ENCODE assay signal across 24 cellular contexts in genomic region chr10:70472799-70473452, GRCh38. TPM values are rescaled to one million over a fixed set of nuclear protein-coding genes. Genes with fewer than 3 reads are reported as not detected.
A peak's percentile ranks its signal among the peaks of the same experiment; 100 is the strongest.
DNase-seq lines count a peak whose midpoint lies in the region; ATAC-seq, FAIRE-seq and TF ChIP-seq lines count a peak whose summit lies in the region.
"Had no signal": no experiment of that assay in that cellular context is flagged by ENCODE, and none has a peak within 500 bp of the region (broad histone marks: within the 10 kb centered on the region; RNA-seq: fewer than 3 reads in every experiment).

No MANE protein-coding gene starts in this region.

- H3K4me2 ChIP-seq in HepG2 (ENCODE audit: low read depth, low read length) (no peak overlapping the region), Karpas-422 (ENCODE audit: low read depth, low read length, poor library complexity, severe bottlenecking) (no peak overlapping the region)

- intact Hi-C loops in HepG2 (cut with micrococcal nuclease; ENCODE audit: unreplicated experiment) (no loop called here), right lobe of liver (cut with DNase I) (no loop called here)
- intact Hi-C loops in activated T-helper 1 cell treated with anti-CD3 and anti-CD28 coated beads, Interleukin-12 subunit alpha, Interleukin-12 subunit beta, Interleukin-2, Interleukin-4 antibody, amounts not matched to agents 30 ng/mL and 10 ng/mL and 1 ng/mL, durations not matched to agents 14 hours and 24 hours and 36 hours (cut with micrococcal nuclease) = no loop called here

- H3K27me3 Mint-ChIP-seq in glutamatergic neuron (ENCODE audit: unreplicated experiment) = peaks cover 16% of the 10 kb centered on the region
- peaks cover 47% of the 10 kb centered on the region for H3K27me3 Mint-ChIP-seq in activated T-helper 1 cell treated with anti-CD3 and anti-CD28 coated beads, Interleukin-12 subunit alpha, Interleukin-12 subunit beta, Interleukin-2, Interleukin-4 antibody, amounts not matched to agents 30 ng/mL and 10 ng/mL and 1 ng/mL, durations not matched to agents 14 hours and 24 hours and 36 hours (ENCODE audit: insufficient read depth)
- H3K27me3 Mint-ChIP-seq: B cell; CD4-positive, alpha-beta T cell had no signal

- no peak overlapping the region for H2AFZ ChIP-seq in HepG2 (ENCODE audit: low read length)
- no peak overlapping the region for H2AFZ ChIP-seq in Karpas-422 (ENCODE audit: low read length)
- H2AFZ ChIP-seq: GM23248 had no signal

- no peak for FAIRE-seq in HepG2 (lab: Jason Lieb, UNC)
- peak; percentile 69 for FAIRE-seq in urothelium cell line (lab: Jason Lieb, UNC)
- FAIRE-seq: D721Med, H54 had no signal

- no peaks in the 10 kb centered on the region for H3K36me3 Mint-ChIP-seq in glutamatergic neuron (ENCODE audit: unreplicated experiment)
- H3K36me3 Mint-ChIP-seq in activated T-helper 1 cell treated with anti-CD3 and anti-CD28 coated beads, Interleukin-12 subunit alpha, Interleukin-12 subunit beta, Interleukin-2, Interleukin-4 antibody, amounts not matched to agents 30 ng/mL and 10 ng/mL and 1 ng/mL, durations not matched to agents 14 hours and 24 hours and 36 hours (ENCODE audit: low read depth) = no peaks in the 10 kb centered on the region

- DNase-seq in HepG2 (ENCODE audit: low spot score) (no peak), right lobe of liver (no peak), NCI-H69 (lab: John Stamatoyannopoulos, UW) (peak; percentile 45), glutamatergic neuron (no peak), urothelium cell line (ENCODE audit: low spot score) (no peak), Karpas-422 (no peak)
- DNase-seq in activated T-helper 1 cell treated with anti-CD3 and anti-CD28 coated beads, Interleukin-12 subunit alpha, Interleukin-12 subunit beta, Interleukin-2, Interleukin-4 antibody, amounts not matched to agents 30 ng/mL and 10 ng/mL and 1 ng/mL, durations not matched to agents 14 hours and 24 hours and 36 hours (ENCODE audit: low spot score) = no peak
- DNase-seq: Caco-2; CD4-positive, alpha-beta T cell; DMS153; DMS79; GF-D8; GM23248; HCEC 1CT; HFFc6; Kasumi-1; KBM-7 had no signal

- H3K9me3 Mint-ChIP-seq in glutamatergic neuron (ENCODE audit: unreplicated experiment) = peaks cover 3% of the 10 kb centered on the region
- no peaks in the 10 kb centered on the region for H3K9me3 Mint-ChIP-seq in activated T-helper 1 cell treated with anti-CD3 and anti-CD28 coated beads, Interleukin-12 subunit alpha, Interleukin-12 subunit beta, Interleukin-2, Interleukin-4 antibody, amounts not matched to agents 30 ng/mL and 10 ng/mL and 1 ng/mL, durations not matched to agents 14 hours and 24 hours and 36 hours
- H3K9me3 Mint-ChIP-seq: CD4-positive, alpha-beta T cell; HFFc6 had no signal

- no peaks in the 10 kb centered on the region for H3K36me3 ChIP-seq in HepG2 (replicated peaks in 1 of 2; ENCODE audit: control insufficient read depth in 1 of 2, insufficient read depth in 2 of 2, low read length in 2 of 2)
- H3K36me3 ChIP-seq in right lobe of liver = no peaks in the 10 kb centered on the region
- H3K36me3 ChIP-seq in Karpas-422 (ENCODE audit: insufficient read depth, low read length) = no peaks in the 10 kb centered on the region

- no peaks in the 10 kb centered on the region for H3K9me2 ChIP-seq in Karpas-422 (replicated peaks; ENCODE audit: insufficient read depth, low read length)

- no peaks in the 10 kb centered on the region for H4K20me1 ChIP-seq in HepG2 (ENCODE audit: insufficient read depth, low read length)
- no peaks in the 10 kb centered on the region for H4K20me1 ChIP-seq in Karpas-422 (ENCODE audit: insufficient read depth, low read depth, low read length)

- H3K9me3 ChIP-seq in HepG2 (ENCODE audit: low read length) = no peaks in the 10 kb centered on the region
- H3K9me3 ChIP-seq in right lobe of liver = no peaks in the 10 kb centered on the region
- H3K9me3 ChIP-seq in Karpas-422 (ENCODE audit: low read length) = no peaks in the 10 kb centered on the region
- H3K9me3 ChIP-seq: Caco-2 had no signal

- H3K27ac Mint-ChIP-seq in glutamatergic neuron (ENCODE audit: unreplicated experiment) = peak overlapping the region; percentile 59
- no peak overlapping the region for H3K27ac Mint-ChIP-seq in activated T-helper 1 cell treated with anti-CD3 and anti-CD28 coated beads, Interleukin-12 subunit alpha, Interleukin-12 subunit beta, Interleukin-2, Interleukin-4 antibody, amounts not matched to agents 30 ng/mL and 10 ng/mL and 1 ng/mL, durations not matched to agents 14 hours and 24 hours and 36 hours
- H3K27ac Mint-ChIP-seq: B cell; CD4-positive, alpha-beta T cell; HFFc6 had no signal

- ATAC-seq in HepG2 = no peak
- no peak for ATAC-seq in right lobe of liver
- ATAC-seq in HG02884 (IDR thresholded peaks at IDR 0.05; ENCODE audit: unreplicated experiment) = no peak

- POLR2A ChIA-PET in HepG2 (lab: Yijun Ruan, JAX) = no interaction called here

- H3K4me3 ChIP-seq in HepG2 (replicated peaks in 1 of 3; ENCODE audit: insufficient read depth in 1 of 3, low read depth in 2 of 3, low read length in 3 of 3) (no peak overlapping the region), right lobe of liver (no peak overlapping the region), Karpas-422 (ENCODE audit: low read length) (no peak overlapping the region)
- H3K4me3 ChIP-seq: GM23248 had no signal

- in situ Hi-C loops in HepG2 (cut with HindIII; ENCODE audit: extremely low pct_ligation_motif_present, low pct_unique_long_range_greater_than_20kb) = no loop called here

- no peak overlapping the region for H3K4me3 Mint-ChIP-seq in glutamatergic neuron (ENCODE audit: unreplicated experiment)
- H3K4me3 Mint-ChIP-seq in activated T-helper 1 cell treated with anti-CD3 and anti-CD28 coated beads, Interleukin-12 subunit alpha, Interleukin-12 subunit beta, Interleukin-2, Interleukin-4 antibody, amounts not matched to agents 30 ng/mL and 10 ng/mL and 1 ng/mL, durations not matched to agents 14 hours and 24 hours and 36 hours = no peak overlapping the region
- H3K4me3 Mint-ChIP-seq: B cell; CD4-positive, alpha-beta T cell; HFFc6 had no signal

- H3K9ac ChIP-seq in HepG2 (ENCODE audit: insufficient read depth, low read depth, low read length) (no peak overlapping the region), Karpas-422 (ENCODE audit: low read length) (no peak overlapping the region)
- H3K9ac ChIP-seq: GM23248 had no signal

- TF ChIP-seq EP300 in HepG2 (IDR thresholded peaks at IDR 0.05; ENCODE audit: low read depth in 2 of 2, low read length in 2 of 2) = no peak
- no peak for TF ChIP-seq EP300 in HepG2 (CRISPR knock-in tag; IDR thresholded peaks at IDR 0.05; ENCODE audit: borderline replicate concordance)

- TF ChIP-seq CTCF in HepG2 (CRISPR knock-in tag; IDR thresholded peaks at IDR 0.05) (no peak), right lobe of liver (IDR thresholded peaks at IDR 0.05) (no peak), glutamatergic neuron (IDR thresholded peaks at IDR 0.05; ENCODE audit: partially characterized antibody, unreplicated experiment) (no peak)

- H3K27me3 ChIP-seq in HepG2 (ENCODE audit: control insufficient read depth in 1 of 2, insufficient read depth in 2 of 2, low read length in 2 of 2) = peaks cover 3 to 54% of the 10 kb centered on the region in 2 experiments
- no peaks in the 10 kb centered on the region for H3K27me3 ChIP-seq in right lobe of liver
- 0 out of 2 replicates have a peak, but pooled peaks cover 2% of the 10 kb centered on the region for H3K27me3 ChIP-seq in Karpas-422 (ENCODE audit: low read length)

- peaks cover 18% of the 10 kb centered on the region for H3K4me1 Mint-ChIP-seq in glutamatergic neuron (ENCODE audit: low read depth, unreplicated experiment)
- peaks cover 29% of the 10 kb centered on the region for H3K4me1 Mint-ChIP-seq in activated T-helper 1 cell treated with anti-CD3 and anti-CD28 coated beads, Interleukin-12 subunit alpha, Interleukin-12 subunit beta, Interleukin-2, Interleukin-4 antibody, amounts not matched to agents 30 ng/mL and 10 ng/mL and 1 ng/mL, durations not matched to agents 14 hours and 24 hours and 36 hours (ENCODE audit: low read depth)

- 5% methylated on average over 3 of the region's 8 CpGs for WGBS in HepG2 (ENCODE audit: low lambda C conversion rate)
- 57% methylated on average over 4 of the region's 8 CpGs for WGBS in right lobe of liver (ENCODE audit: insufficient coverage, low coverage, low lambda C conversion rate, missing lambda C conversion rate)

- TF ChIP-seq RAD21 in HepG2 (CRISPR knock-in tag; IDR thresholded peaks at IDR 0.05) = no peak

- no peak overlapping the region for H3K27ac ChIP-seq in HepG2 (ENCODE audit: extremely low read length, insufficient read depth, low read length)
- no peak overlapping the region for H3K27ac ChIP-seq in right lobe of liver
- H3K27ac ChIP-seq in Karpas-422 (ENCODE audit: low read length) = no peak overlapping the region
- H3K27ac ChIP-seq: C4-2B, GM23248 had no signal

- H3K4me1 ChIP-seq in HepG2 (ENCODE audit: insufficient read depth, low read length) (peaks cover 9% of the 10 kb centered on the region), right lobe of liver (peaks cover 0 to under 1% (median 0%) of the 10 kb centered on the region in 4 donors), Karpas-422 (ENCODE audit: low read length) (peaks cover 10% of the 10 kb centered on the region)

- H3K79me2 ChIP-seq in HepG2 (ENCODE audit: insufficient read depth, low read length) = no peaks in the 10 kb centered on the region
- H3K79me2 ChIP-seq in Karpas-422 (ENCODE audit: low read length) = no peaks in the 10 kb centered on the region

- no TSS peak for BruUV-seq in HepG2 (replicated peaks; lab: Mats Ljungman, UMichigan)

- TF ChIP-seq POLR2A in HepG2 (IDR thresholded peaks at IDR 0.05; ENCODE audit: insufficient read depth in 1 of 2, low read depth in 2 of 2, low read length in 2 of 2) (no peak), right lobe of liver (IDR thresholded peaks at IDR 0.05) (no peak)

- CTCF ChIA-PET in HepG2 (lab: Yijun Ruan, JAX; ENCODE audit: low intra/inter-chr PET ratio, low total read pairs) = no interaction called here

RNA-seq across cellular contexts. Expression of gene PALD1, which starts 5.6 kb away (rescaled TPM):
- total RNA-seq in HepG2 (2016; rRNA removed; fragmentation: Illumina TruSeq; extraction: Trizol) (0.06 and 0.07 TPM in 2 replicates), right lobe of liver (1 to 10 TPM in 4 of 6 experiments, under 1 TPM in 2; 0.81 to 2.9 (median 1.3) TPM), glutamatergic neuron (ENCODE audit: unreplicated experiment) (15.5 TPM)
- not detected in 2 replicates for total RNA-seq in HepG2 (2016; cell fraction: cytosol; rRNA removed; fragmentation: Illumina TruSeq; extraction: Trizol; ENCODE audit: low read depth)
- 0.04 TPM in 1 of 2 replicates, not detected in the other for total RNA-seq in HepG2 (2016; cell fraction: insoluble cytoplasmic fraction; rRNA removed; fragmentation: Illumina TruSeq; extraction: Trizol)
- 0.03 TPM in 2 replicates for total RNA-seq in HepG2 (2016; cell fraction: membrane; rRNA removed; fragmentation: Illumina TruSeq; extraction: Trizol)
- total RNA-seq in HepG2 (2016; cell fraction: nucleus; rRNA removed; fragmentation: Illumina TruSeq; extraction: Trizol) = not detected in 2 replicates
- 0.08 and 0.09 TPM in 2 replicates for polyA plus RNA-seq in HepG2 (2011; rRNA removed)
- polyA plus RNA-seq in HepG2 (2011; cell fraction: cytosol; rRNA removed) = 0.08 TPM in 2 replicates
- polyA plus RNA-seq in HepG2 (2011; cell fraction: nucleus; rRNA removed) = 0.43 and 0.50 TPM in 2 replicates
- polyA plus RNA-seq in HepG2 (2012) = 0.11 TPM in 1 of 2 replicates, not detected in the other
- polyA plus RNA-seq in HepG2 (2016; cell fraction: cytosol; fragmentation: Illumina TruSeq; extraction: Trizol; ENCODE audit: low read depth) = not detected in 2 replicates
- polyA plus RNA-seq in HepG2 (2016; cell fraction: insoluble cytoplasmic fraction; fragmentation: Illumina TruSeq; extraction: Trizol; ENCODE audit: low read depth) = not detected in 2 replicates
- polyA plus RNA-seq in HepG2 (2016; cell fraction: membrane; fragmentation: Illumina TruSeq; extraction: Trizol; ENCODE audit: low read depth) = not detected in 2 replicates
- polyA plus RNA-seq in HepG2 (2016; cell fraction: nucleus; fragmentation: Illumina TruSeq; extraction: Trizol; ENCODE audit: insufficient read depth, low read depth) = not detected in 2 replicates
- 0.05 and 0.52 TPM in 2 replicates for polyA minus RNA-seq in HepG2 (2011; rRNA and poly(A)+ RNA removed; ENCODE audit: low replicate concordance)
- polyA minus RNA-seq in HepG2 (2011; cell fraction: cytosol; rRNA and poly(A)+ RNA removed) = not detected in 2 replicates
- polyA minus RNA-seq in HepG2 (2011; cell fraction: nucleus; rRNA and poly(A)+ RNA removed) = 0.12 TPM in 1 of 2 replicates, not detected in the other
- 54.7 and 106 TPM in 2 replicates for total RNA-seq in Karpas-422 (2014; rRNA removed; shearing (Covaris generic); ENCODE audit: low replicate concordance)
- 0.83 and 0.88 TPM in 2 replicates for total RNA-seq in activated T-helper 1 cell treated with anti-CD3 and anti-CD28 coated beads, Interleukin-12 subunit alpha, Interleukin-12 subunit beta, Interleukin-2, Interleukin-4 antibody, amounts not matched to agents 30 ng/mL and 10 ng/mL and 1 ng/mL, durations not matched to agents 14 hours and 24 hours and 36 hours
- total RNA-seq: GM23248, HFFc6 had no signal
- polyA plus RNA-seq: GM23248 had no signal

RNA-seq across cellular contexts. Expression of gene NODAL, which starts 31.4 kb away (rescaled TPM):
- total RNA-seq in HepG2 (2016; rRNA removed; fragmentation: Illumina TruSeq; extraction: Trizol) (0.24 TPM in 1 of 2 replicates, not detected in the other), right lobe of liver (not detected), glutamatergic neuron (ENCODE audit: unreplicated experiment) (not detected)
- not detected in 2 replicates for total RNA-seq in HepG2 (2016; cell fraction: cytosol; rRNA removed; fragmentation: Illumina TruSeq; extraction: Trizol; ENCODE audit: low read depth)
- not detected in 2 replicates for total RNA-seq in HepG2 (2016; cell fraction: insoluble cytoplasmic fraction; rRNA removed; fragmentation: Illumina TruSeq; extraction: Trizol)
- total RNA-seq in HepG2 (2016; cell fraction: membrane; rRNA removed; fragmentation: Illumina TruSeq; extraction: Trizol) = 0.17 TPM in 1 of 2 replicates, not detected in the other
- not detected in 2 replicates for total RNA-seq in HepG2 (2016; cell fraction: nucleus; rRNA removed; fragmentation: Illumina TruSeq; extraction: Trizol)
- not detected in 2 replicates for polyA plus RNA-seq in HepG2 (2011; rRNA removed)
- not detected in 2 replicates for polyA plus RNA-seq in HepG2 (2011; cell fraction: cytosol; rRNA removed)
- not detected in 2 replicates for polyA plus RNA-seq in HepG2 (2011; cell fraction: nucleus; rRNA removed)
- polyA plus RNA-seq in HepG2 (2012) = not detected in 2 replicates
- polyA plus RNA-seq in HepG2 (2016; cell fraction: cytosol; fragmentation: Illumina TruSeq; extraction: Trizol; ENCODE audit: low read depth) = not detected in 2 replicates
- not detected in 2 replicates for polyA plus RNA-seq in HepG2 (2016; cell fraction: insoluble cytoplasmic fraction; fragmentation: Illumina TruSeq; extraction: Trizol; ENCODE audit: low read depth)
- polyA plus RNA-seq in HepG2 (2016; cell fraction: membrane; fragmentation: Illumina TruSeq; extraction: Trizol; ENCODE audit: low read depth) = not detected in 2 replicates
- polyA plus RNA-seq in HepG2 (2016; cell fraction: nucleus; fragmentation: Illumina TruSeq; extraction: Trizol; ENCODE audit: insufficient read depth, low read depth) = not detected in 2 replicates
- polyA minus RNA-seq in HepG2 (2011; rRNA and poly(A)+ RNA removed; ENCODE audit: low replicate concordance) = not detected in 2 replicates
- polyA minus RNA-seq in HepG2 (2011; cell fraction: cytosol; rRNA and poly(A)+ RNA removed) = not detected in 2 replicates
- polyA minus RNA-seq in HepG2 (2011; cell fraction: nucleus; rRNA and poly(A)+ RNA removed) = not detected in 2 replicates
- total RNA-seq in Karpas-422 (2014; rRNA removed; shearing (Covaris generic); ENCODE audit: low replicate concordance) = not detected in 2 replicates
- not detected in 2 replicates for total RNA-seq in activated T-helper 1 cell treated with anti-CD3 and anti-CD28 coated beads, Interleukin-12 subunit alpha, Interleukin-12 subunit beta, Interleukin-2, Interleukin-4 antibody, amounts not matched to agents 30 ng/mL and 10 ng/mL and 1 ng/mL, durations not matched to agents 14 hours and 24 hours and 36 hours
- total RNA-seq: A172; B cell; CD4-positive, alpha-beta T cell; GM23248; HFFc6; HT-29 had no signal
- polyA plus RNA-seq: GM23248 had no signal
